ENCODE assay signal across 8 cellular contexts in genomic region chr20:36835453-36836198, GRCh38. TPM values are rescaled to one million over a fixed set of nuclear protein-coding genes. Genes with fewer than 3 reads are reported as not detected.
A peak's percentile ranks its signal among the peaks of the same experiment; 100 is the strongest.
DNase-seq lines count a peak whose midpoint lies in the region; ATAC-seq and TF ChIP-seq lines count a peak whose summit lies in the region.

No MANE protein-coding gene starts in this region.

- peak; percentile 63 for DNase-seq in AG04449 (ENCODE audit: low read depth, low spot score)
- peak; percentile 63 for DNase-seq in NCI-H345 treated with DMSO at 0.1 percent for 48 hours (lab: John Stamatoyannopoulos, UW; ENCODE audit: unreplicated experiment)
- DNase-seq in activated CD4-positive, alpha-beta T cell treated with anti-CD3 and anti-CD28 coated beads for 24 hours (ENCODE audit: low read depth in 2 of 2), result peak; percentile 61 to 78
- peak; percentile 88 for DNase-seq in cerebellum (ENCODE audit: low spot score)
- peak; percentile 86 for DNase-seq in kidney glomerular epithelial cell (lab: John Stamatoyannopoulos, UW)
- peak; percentile 78 to 85 for DNase-seq in stimulated activated CD4-positive, alpha-beta T cell treated with anti-CD3 and anti-CD28 coated beads, Interleukin-15, amount 100 ng/mL, for 48 hours (ENCODE audit: low read depth in 2 of 2)

- H3K4me3 ChIP-seq in AG04449 (ENCODE audit: low read depth, low read length), result peak overlapping the region; percentile 27

- TF ChIP-seq CTCF in AG04449 (IDR thresholded peaks at IDR 0.05; ENCODE audit: insufficient read depth, low read length, missing control alignments), result no peak

- in situ Hi-C loops in GM18951 (cut with MboI; ENCODE audit: low sequenced_read_pairs, unreplicated experiment), result no loop called here

- ATAC-seq in HG03175 (IDR thresholded peaks at IDR 0.05; ENCODE audit: unreplicated experiment), result peak; percentile 83

- CTCF ChIA-PET in AG04449 (lab: Yijun Ruan, JAX), result interaction anchor here (0.8 to 5.1 kb wide), 11 partner anchors 8 to 62 kb away, joined by 3 to 40 read pairs (median 7); partner anchors contain the start of gene DSN1

- TF ChIP-seq POLR2A in GM18951 (IDR thresholded peaks at IDR 0.05; ENCODE audit: extremely low read depth, insufficient read depth, insufficient read length), result peak; percentile 73

- POLR2A ChIA-PET in AG04449 (lab: Yijun Ruan, JAX), result interaction anchor here (0.9 to 1.7 kb wide), 4 partner anchors 10 to 230 kb away, joined by 3 to 7 read pairs (median 4); partner anchors contain the start of gene RAB5IF

RNA-seq across cellular contexts. Expression of gene TLDC2, which starts 40.3 kb away (rescaled TPM):
- total RNA-seq in cerebellum, result 0.54 TPM

Comparison
In these comparisons a context has a peak if more than half of its experiments do, and no peak if none do; other contexts are left out.
1. Peak in every context shown above with its lines: DNase-seq, ATAC-seq and H3K4me3 ChIP-seq.